ENCODE assay signal across 9 cellular contexts in genomic region chr15:84911879-84912660, GRCh38. TPM values are rescaled to one million over a fixed set of nuclear protein-coding genes. Genes with fewer than 3 reads are reported as not detected.
DNase-seq lines count a peak whose midpoint lies in the region; ATAC-seq and TF ChIP-seq lines count a peak whose summit lies in the region.
"Had no signal": no experiment of that assay in that cellular context is flagged by ENCODE, and none has a peak within 500 bp of the region (broad histone marks: within the 10 kb centered on the region; RNA-seq: fewer than 3 reads in every experiment).

No MANE protein-coding gene starts in this region.

- H2AFZ ChIP-seq in fibroblast of lung (ENCODE audit: low read length) = peak overlapping the region; percentile 13

- no peaks in the 10 kb centered on the region for H3K36me3 ChIP-seq in Panc1 (ENCODE audit: control insufficient read depth, insufficient read depth, low read length)
- H3K36me3 ChIP-seq in fibroblast of lung (ENCODE audit: control insufficient read depth, insufficient read depth, low read length) = no peaks in the 10 kb centered on the region

- H3K9ac ChIP-seq in fibroblast of lung (ENCODE audit: insufficient read depth, low read length) = no peak overlapping the region

- peaks cover 12% of the 10 kb centered on the region for H3K4me1 Mint-ChIP-seq in neural crest cell
- peaks cover 16% of the 10 kb centered on the region for H3K4me1 Mint-ChIP-seq in activated CD4-positive, alpha-beta T cell treated with anti-CD3 and anti-CD28 coated beads, Interleukin-2, amount 10 ng/mL, durations not matched to agents 24 days and 14 days

- ATAC-seq in Panc1 = peak; percentile 84
- ATAC-seq in HG03196 (IDR thresholded peaks at IDR 0.05; ENCODE audit: unreplicated experiment) = no peak
- no peak for ATAC-seq in HG02642 (IDR thresholded peaks at IDR 0.05; ENCODE audit: poor library complexity, unreplicated experiment)

- H3K79me2 ChIP-seq in fibroblast of lung (ENCODE audit: control insufficient read depth, insufficient read depth, low read length) = no peaks in the 10 kb centered on the region

- H3K9me3 ChIP-seq in Panc1 (ENCODE audit: control insufficient read depth, insufficient read depth, low read depth, low read length) = no peaks in the 10 kb centered on the region
- no peaks in the 10 kb centered on the region for H3K9me3 ChIP-seq in fibroblast of lung (ENCODE audit: control insufficient read depth, insufficient read depth, low read depth, low read length)

- H3K27me3 ChIP-seq in Panc1 (ENCODE audit: control insufficient read depth, insufficient read depth, low read length) (no peaks in the 10 kb centered on the region), fibroblast of lung (ENCODE audit: control insufficient read depth, insufficient read depth, low read length) (no peaks in the 10 kb centered on the region)

- peak; percentile 89 for DNase-seq in AG08396 (ENCODE audit: low spot score)
- no peak for DNase-seq in Panc1 (ENCODE audit: low read depth, low spot score)
- peak; percentile 96 to 99 for DNase-seq in fibroblast of lung (ENCODE audit: low read depth in 2 of 2)
- DNase-seq in neural crest cell (ENCODE audit: low read depth, low spot score) = no peak
- no peak for DNase-seq in iPS-NIHi7 (ENCODE audit: extremely low spot score)
- no peak for DNase-seq in activated CD4-positive, alpha-beta T cell treated with anti-CD3 and anti-CD28 coated beads, Interleukin-2, amount 10 ng/mL, durations not matched to agents 24 days and 14 days

- TF ChIP-seq CTCF in Panc1 (IDR thresholded peaks at IDR 0.05) (no peak), fibroblast of lung (conservative IDR thresholded peaks at IDR 0.05 in 1 of 2, IDR thresholded peaks at IDR 0.05 in 1 of 2; ENCODE audit: low read depth in 1 of 2, low read length in 2 of 2) (no peak), neural crest cell (conservative IDR thresholded peaks at IDR 0.05) (no peak)

- POLR2A ChIA-PET in Panc1 (lab: Charles Lee) = interaction anchor here (0.6 kb wide), 1 partner anchor 273 kb away, joined by 4 read pairs; no protein-coding TSS in a partner anchor

- peaks cover 2% of the 10 kb centered on the region for H3K27me3 Mint-ChIP-seq in neural crest cell (ENCODE audit: low read depth)
- peaks cover 1% of the 10 kb centered on the region for H3K27me3 Mint-ChIP-seq in activated CD4-positive, alpha-beta T cell treated with anti-CD3 and anti-CD28 coated beads, Interleukin-2, amount 10 ng/mL, durations not matched to agents 24 days and 14 days

- in situ Hi-C loops in Panc1 (cut with HindIII; ENCODE audit: low pct_unique_long_range_greater_than_20kb, low sequenced_read_pairs) = no loop called here

- H3K4me3 Mint-ChIP-seq in neural crest cell = no peak overlapping the region
- H3K4me3 Mint-ChIP-seq in activated CD4-positive, alpha-beta T cell treated with anti-CD3 and anti-CD28 coated beads, Interleukin-2, amount 10 ng/mL, durations not matched to agents 24 days and 14 days = no peak overlapping the region

- H3K36me3 Mint-ChIP-seq in neural crest cell (ENCODE audit: low read depth) = no peaks in the 10 kb centered on the region
- peaks cover 3% of the 10 kb centered on the region for H3K36me3 Mint-ChIP-seq in activated CD4-positive, alpha-beta T cell treated with anti-CD3 and anti-CD28 coated beads, Interleukin-2, amount 10 ng/mL, durations not matched to agents 24 days and 14 days (ENCODE audit: low read depth)

- H3K4me2 ChIP-seq in fibroblast of lung (ENCODE audit: extremely low read depth, insufficient read depth, low read length) = peak overlapping the region; percentile 0

- H3K4me3 ChIP-seq in Panc1 (ENCODE audit: low read depth in 2 of 2, low read length in 2 of 2) (no peak overlapping the region), fibroblast of lung (replicated peaks in 1 of 4; ENCODE audit: control extremely low read depth in 1 of 4, insufficient read depth in 1 of 4, low read depth in 3 of 4, low read length in 4 of 4) (no peak overlapping the region)

- peak overlapping the region; percentile 3 for H3K27ac Mint-ChIP-seq in neural crest cell (ENCODE audit: unreplicated experiment)
- no peak overlapping the region for H3K27ac Mint-ChIP-seq in activated CD4-positive, alpha-beta T cell treated with anti-CD3 and anti-CD28 coated beads, Interleukin-2, amount 10 ng/mL, durations not matched to agents 24 days and 14 days

- no peaks in the 10 kb centered on the region for H4K20me1 ChIP-seq in fibroblast of lung (ENCODE audit: control insufficient read depth, extremely low read depth, insufficient read depth, low read length)

- no peaks in the 10 kb centered on the region for H3K9me3 Mint-ChIP-seq in neural crest cell
- H3K9me3 Mint-ChIP-seq in activated CD4-positive, alpha-beta T cell treated with anti-CD3 and anti-CD28 coated beads, Interleukin-2, amount 10 ng/mL, durations not matched to agents 24 days and 14 days = no peaks in the 10 kb centered on the region

- H3K27ac ChIP-seq in Panc1 (ENCODE audit: low read length) = peak overlapping the region; percentile 71
- H3K27ac ChIP-seq in fibroblast of lung (ENCODE audit: insufficient read depth, low read length) = peak overlapping the region; percentile 55

- intact Hi-C loops in Panc1 (cut with micrococcal nuclease; ENCODE audit: unreplicated experiment) = no loop called here
- intact Hi-C loops in activated CD4-positive, alpha-beta T cell treated with anti-CD3 and anti-CD28 coated beads, Interleukin-2, amount 10 ng/mL, durations not matched to agents 24 days and 14 days (cut with micrococcal nuclease) = no loop called here

- H3K4me1 ChIP-seq in Panc1 (ENCODE audit: control insufficient read depth, insufficient read depth, low read length) (peaks cover 33% of the 10 kb centered on the region), fibroblast of lung (ENCODE audit: control insufficient read depth, extremely low read depth, insufficient read depth, low read length) (peaks cover 7% of the 10 kb centered on the region)

- CTCF ChIA-PET in Panc1 (lab: Charles Lee) = no interaction called here

- no TSS peak for BruUV-seq in Panc1 (replicated peaks; lab: Mats Ljungman, UMichigan)

RNA-seq across cellular contexts. Expression of gene SLC28A1, which starts 27.6 kb away (rescaled TPM):
- total RNA-seq in Panc1 (2021; ENCODE audit: unreplicated experiment) = not detected
- polyA plus RNA-seq in Panc1 (2012; ENCODE audit: insufficient read length) = not detected
- total RNA-seq in fibroblast of lung = not detected in 2 replicates
- not detected in 2 replicates for polyA plus RNA-seq in fibroblast of lung
- polyA plus RNA-seq in fibroblast of lung (2012) = not detected in 2 replicates
- polyA minus RNA-seq in fibroblast of lung (ENCODE audit: low replicate concordance) = not detected in 2 replicates
- not detected in 2 replicates for total RNA-seq in neural crest cell
- total RNA-seq in activated CD4-positive, alpha-beta T cell treated with anti-CD3 and anti-CD28 coated beads, Interleukin-2, amount 10 ng/mL, durations not matched to agents 24 days and 14 days = not detected in 2 replicates
- polyA plus RNA-seq: neural cell had no signal

Comparison
In these comparisons a context has a peak if more than half of its experiments do, and no peak if none do; other contexts are left out.
1. DNase-seq: peak in AG08396 (single experiment) and fibroblast of lung (2 of 2); none in Panc1 (single experiment), neural crest cell (single experiment), iPS-NIHi7 (single experiment) and activated CD4-positive, alpha-beta T cell treated with anti-CD3 and anti-CD28 coated beads, Interleukin-2, amount 10 ng/mL, durations not matched to agents 24 days and 14 days (single experiment).